8 cellular contexts compared by ENCODE assay signal in the genomic region with DNA sequence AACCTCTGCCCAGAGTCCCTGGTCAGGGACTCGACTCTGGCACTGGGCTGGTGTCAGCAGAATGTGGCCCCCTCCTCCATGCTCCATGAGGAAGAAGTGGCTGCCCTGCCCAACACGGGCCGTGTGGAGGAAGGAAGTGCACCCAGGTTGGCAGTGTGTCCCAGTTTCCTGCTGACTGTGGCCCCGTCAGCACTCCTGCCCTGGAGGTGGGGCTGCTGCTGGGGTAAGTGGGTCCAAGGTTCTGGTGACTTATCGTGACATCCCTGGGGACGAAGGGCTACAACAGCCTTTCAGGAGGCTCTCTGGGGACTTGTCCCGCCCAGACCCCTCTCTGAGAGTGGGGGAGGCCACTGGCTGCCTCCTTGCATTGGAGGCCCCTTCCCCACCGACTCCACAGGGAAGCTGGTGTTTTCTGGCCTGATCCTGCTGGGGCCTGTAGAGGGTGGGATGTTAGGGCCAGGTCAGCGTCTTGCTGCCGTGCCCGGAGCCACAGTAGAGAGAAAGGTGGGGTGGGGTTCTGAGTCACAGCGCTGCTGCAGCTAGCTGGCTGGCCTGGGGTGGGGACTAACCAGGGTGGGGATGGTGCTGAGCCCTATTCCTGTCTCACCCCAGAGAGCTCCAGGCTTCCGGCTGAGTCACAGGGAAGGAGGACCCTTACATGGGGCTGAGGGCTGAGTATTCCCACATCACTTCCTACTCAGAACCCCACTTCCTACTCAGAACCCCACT. TPM values are rescaled to one million over a fixed set of nuclear protein-coding genes. Genes with fewer than 3 reads are reported as not detected.
A peak's percentile ranks its signal among the peaks of the same experiment; 100 is the strongest.
DNase-seq lines count a peak whose midpoint lies in the region; ATAC-seq and TF ChIP-seq lines count a peak whose summit lies in the region.

No MANE protein-coding gene starts in this region.

- peak overlapping the region; percentile 31 for H3K14ac ChIP-seq in neuronal stem cell (ENCODE audit: low read length)

- no peak overlapping the region for H3K4ac ChIP-seq in neuronal stem cell (ENCODE audit: low read length)

- H3K27ac ChIP-seq in C4-2B (peak overlapping the region; percentile 4), SK-N-SH (ENCODE audit: low read depth in 2 of 2, low read length in 1 of 2) (peak overlapping the region in 1 of 2 experiments; percentile 35; a peak in 1 of 4 replicates), neuronal stem cell (replicated peaks; ENCODE audit: low read length) (no peak overlapping the region)

- no peak for TF ChIP-seq RAD21 in SK-N-SH (IDR thresholded peaks at IDR 0.05; ENCODE audit: low read length)

- peaks cover 33% of the 10 kb centered on the region; the same call in 1 of the 2 replicates for H3K79me2 ChIP-seq in SK-N-SH (ENCODE audit: insufficient read depth)

- no peak overlapping the region for H2AK5ac ChIP-seq in neuronal stem cell (ENCODE audit: low read depth, low read length)

- peaks cover 7% of the 10 kb centered on the region for H3K79me1 ChIP-seq in neuronal stem cell (ENCODE audit: low read depth, low read length)

- H3K9me2 ChIP-seq in SK-N-SH = no peaks in the 10 kb centered on the region

- H4K91ac ChIP-seq in neuronal stem cell (ENCODE audit: low read depth, low read length, poor library complexity) = no peak overlapping the region

- H2BK5ac ChIP-seq in neuronal stem cell (ENCODE audit: low read length) = no peak overlapping the region

- H3K4me2 ChIP-seq in SK-N-SH (peak overlapping the region; percentile 59), neuronal stem cell (ENCODE audit: insufficient read depth, low read length, poor library complexity, severe bottlenecking) (no peak overlapping the region)

- peak overlapping the region; percentile 43 for H3K23ac ChIP-seq in neuronal stem cell (ENCODE audit: low read depth, low read length, poor library complexity)

- TF ChIP-seq CTCF in C4-2B (conservative IDR thresholded peaks at IDR 0.05) (no peak), SK-N-SH (IDR thresholded peaks at IDR 0.05) (no peak), fibroblast of mammary gland (conservative IDR thresholded peaks at IDR 0.05; ENCODE audit: control insufficient read depth, insufficient read depth, low read depth, low read length) (no peak)

- no peaks in the 10 kb centered on the region for H3K27me3 ChIP-seq in SK-N-SH (ENCODE audit: insufficient read depth)
- H3K27me3 ChIP-seq in neuronal stem cell (ENCODE audit: control insufficient read depth in 3 of 3, insufficient read depth in 3 of 3, low read depth in 1 of 3, low read length in 3 of 3) = no peaks in the 10 kb centered on the region

- POLR2A ChIA-PET in SK-N-SH (lab: Yijun Ruan, JAX) = no interaction called here

- H3K18ac ChIP-seq in neuronal stem cell (ENCODE audit: low read length) = no peak overlapping the region

- no peak overlapping the region for H2BK15ac ChIP-seq in neuronal stem cell (ENCODE audit: low read length)

- no peaks in the 10 kb centered on the region for H4K20me1 ChIP-seq in SK-N-SH (ENCODE audit: insufficient read depth)

- H2BK120ac ChIP-seq in neuronal stem cell (ENCODE audit: low read depth, low read length) = no peak overlapping the region

- H3F3A ChIP-seq in SK-N-SH (replicated peaks; ENCODE audit: insufficient read depth) = no peaks in the 10 kb centered on the region

- H3K36me3 ChIP-seq in SK-N-SH (replicated peaks in 1 of 2; ENCODE audit: control insufficient read depth in 1 of 2, insufficient read depth in 2 of 2, low read length in 1 of 2) (peaks cover 5 to 13% of the 10 kb centered on the region in 2 experiments), neuronal stem cell (replicated peaks in 1 of 2; ENCODE audit: control insufficient read depth in 2 of 2, insufficient read depth in 2 of 2, low read length in 2 of 2) (peaks cover 0 to 25% of the 10 kb centered on the region in 2 donors)

- H3K4me3 ChIP-seq in SK-N-SH (ENCODE audit: low read depth in 2 of 2, low read length in 1 of 2) (no peak overlapping the region), fibroblast of mammary gland (ENCODE audit: control insufficient read depth, low read depth, low read length) (no peak overlapping the region), neuronal stem cell (ENCODE audit: low read length in 2 of 2) (no peak overlapping the region)

- no peak for DNase-seq in SK-N-SH
- peak; percentile 60 for DNase-seq in fibroblast of mammary gland (ENCODE audit: low read depth)
- no peak for DNase-seq in neuronal stem cell (ENCODE audit: low spot score)
- no peak for DNase-seq in NCI-H146 treated with DMSO at 0.1 percent for 48 hours (lab: John Stamatoyannopoulos, UW; ENCODE audit: unreplicated experiment)
- no peak for DNase-seq in ecto neural progenitor cell (ENCODE audit: low spot score)
- no peak for DNase-seq in DMS114 treated with DMSO at 0.1 percent for 48 hours (lab: John Stamatoyannopoulos, UW; ENCODE audit: unreplicated experiment)

- H3K4me1 ChIP-seq in SK-N-SH (ENCODE audit: control insufficient read depth in 1 of 2, insufficient read depth in 2 of 2, low read depth in 1 of 2, low read length in 1 of 2) = peaks cover 9 to 38% of the 10 kb centered on the region in 2 experiments; a peak in 2 of 4 replicates
- H3K4me1 ChIP-seq in neuronal stem cell (ENCODE audit: control insufficient read depth in 2 of 2, insufficient read depth in 1 of 2, low read depth in 1 of 2, low read length in 2 of 2) = peaks cover 0 to 3% of the 10 kb centered on the region in 2 donors

- H2BK12ac ChIP-seq in neuronal stem cell (ENCODE audit: low read length) = peak overlapping the region; percentile 10

- 55% methylated on average over 4 of the region's 13 CpGs for WGBS in SK-N-SH (ENCODE audit: low lambda C conversion rate)
- WGBS in neuronal stem cell (ENCODE audit: extremely low coverage in 2 of 2, insufficient read length in 2 of 2, insufficient replicate concordance in 1 of 2), 2 donors = no CpG with 5 or more reads among the region's 13 CpGs

- no peak for ATAC-seq in HG02970 (IDR thresholded peaks at IDR 0.05; ENCODE audit: low FRiP score, unreplicated experiment)

- no peak for TF ChIP-seq EP300 in SK-N-SH (IDR thresholded peaks at IDR 0.05; ENCODE audit: borderline replicate concordance in 1 of 2, low read depth in 1 of 2, low read length in 1 of 2)

- H4K8ac ChIP-seq in neuronal stem cell (ENCODE audit: low read depth, low read length) = no peak overlapping the region

- H3K9me3 ChIP-seq in SK-N-SH = no peaks in the 10 kb centered on the region
- H3K9me3 ChIP-seq in neuronal stem cell (replicated peaks in 1 of 2; ENCODE audit: control insufficient read depth in 2 of 2, insufficient read depth in 1 of 2, low read depth in 1 of 2, low read length in 2 of 2) = no peaks in the 10 kb centered on the region

- H2AFZ ChIP-seq in SK-N-SH (ENCODE audit: low read depth) (no peak overlapping the region), neuronal stem cell (ENCODE audit: low read length) (no peak overlapping the region)

- CTCF ChIA-PET in SK-N-SH (lab: Yijun Ruan, JAX) = no interaction called here

- H3K9ac ChIP-seq in SK-N-SH (no peak overlapping the region), neuronal stem cell (ENCODE audit: low read depth, low read length, poor library complexity) (peak overlapping the region; percentile 50)

TF ChIP-seq in SK-N-SH, 30 proteins besides CTCF, POLR2A, EP300 and RAD21:
- TF ChIP-seq FOXM1 (IDR thresholded peaks at IDR 0.05; ENCODE audit: low read depth) = no peak

RNA-seq across cellular contexts. Expression of a gene that starts 10.5 kb away (rescaled TPM):
- polyA plus RNA-seq in SK-N-SH (2012; rRNA removed) = 15.2 and 38.9 TPM in 2 replicates
- polyA plus RNA-seq in SK-N-SH (2012; cell fraction: cytosol; rRNA removed) = 16.4 and 18.3 TPM in 2 replicates
- polyA plus RNA-seq in SK-N-SH (2012; cell fraction: nucleus; rRNA removed) = 48.9 and 49.5 TPM in 2 replicates
- 15.2 TPM for polyA plus RNA-seq in neuronal stem cell (2013, experiment 1 of 2)
- polyA plus RNA-seq in neuronal stem cell (2013, experiment 2 of 2) = 15.6 TPM

RNA-seq across cellular contexts. Expression of a gene that starts 22.1 kb away (rescaled TPM):
- 74.7 and 87.9 TPM in 2 replicates for polyA plus RNA-seq in SK-N-SH (2012; rRNA removed)
- 52.7 and 60.3 TPM in 2 replicates for polyA plus RNA-seq in SK-N-SH (2012; cell fraction: cytosol; rRNA removed)
- 63.1 and 96.6 TPM in 2 replicates for polyA plus RNA-seq in SK-N-SH (2012; cell fraction: nucleus; rRNA removed)
- polyA plus RNA-seq in neuronal stem cell (2013, experiment 1 of 2) = 18.7 TPM
- polyA plus RNA-seq in neuronal stem cell (2013, experiment 2 of 2) = 18.6 TPM

RNA-seq across cellular contexts. Expression of a gene that starts 22.4 kb away (rescaled TPM):
- polyA plus RNA-seq in SK-N-SH (2012; rRNA removed) = 2.2 and 2.4 TPM in 2 replicates
- 0.93 and 2.1 TPM in 2 replicates for polyA plus RNA-seq in SK-N-SH (2012; cell fraction: cytosol; rRNA removed)
- polyA plus RNA-seq in SK-N-SH (2012; cell fraction: nucleus; rRNA removed) = 4.0 and 5.3 TPM in 2 replicates
- 1.2 TPM for polyA plus RNA-seq in neuronal stem cell (2013, experiment 1 of 2)
- 1.6 TPM for polyA plus RNA-seq in neuronal stem cell (2013, experiment 2 of 2)

RNA-seq across cellular contexts. Expression of a gene that starts 37.8 kb away (rescaled TPM):
- polyA plus RNA-seq in SK-N-SH (2012; rRNA removed) = 0.03 and 0.06 TPM in 2 replicates
- 0.01 TPM in 1 of 2 replicates, not detected in the other for polyA plus RNA-seq in SK-N-SH (2012; cell fraction: cytosol; rRNA removed)
- 0.38 and 1.1 TPM in 2 replicates for polyA plus RNA-seq in SK-N-SH (2012; cell fraction: nucleus; rRNA removed)
- 0.32 TPM for polyA plus RNA-seq in neuronal stem cell (2013, experiment 1 of 2)
- 0.10 TPM for polyA plus RNA-seq in neuronal stem cell (2013, experiment 2 of 2)

RNA-seq across cellular contexts. Expression of a gene that starts 53.9 kb away (rescaled TPM):
- polyA plus RNA-seq in SK-N-SH (2012; rRNA removed) = 48.2 and 66.5 TPM in 2 replicates
- 64.3 and 64.8 TPM in 2 replicates for polyA plus RNA-seq in SK-N-SH (2012; cell fraction: cytosol; rRNA removed)
- polyA plus RNA-seq in SK-N-SH (2012; cell fraction: nucleus; rRNA removed) = 26.8 and 34.3 TPM in 2 replicates
- polyA plus RNA-seq in neuronal stem cell (2013, experiment 1 of 2) = 106 TPM
- polyA plus RNA-seq in neuronal stem cell (2013, experiment 2 of 2) = 104 TPM
